ENCODE assay signal across 8 cellular contexts in genomic region chr6:142232206-142233044, GRCh38.
DNase-seq lines count a peak whose midpoint lies in the region; ATAC-seq, FAIRE-seq and TF ChIP-seq lines count a peak whose summit lies in the region.
"Not testable (repeated sequence)": the region's sequence is repeated elsewhere in the genome, so short reads cannot be mapped to it uniquely, and the experiment has no call there.

No MANE protein-coding gene starts in this region.

- peak in 1 of 3 experiments; percentile 17; a peak in 1 of 6 replicates for TF ChIP-seq CTCF in GM12878 (IDR thresholded peaks at IDR 0.05 in 2 of 3, conservative IDR thresholded peaks at IDR 0.05 in 1 of 3; ENCODE audit: control insufficient read depth in 2 of 3, extremely low read depth in 1 of 3, insufficient read depth in 1 of 3, low read depth in 3 of 3, low read length in 3 of 3)
- TF ChIP-seq CTCF in progenitor cell of endocrine pancreas (IDR thresholded peaks at IDR 0.05; ENCODE audit: unreplicated experiment) = peak; percentile 74

- RAD21 ChIA-PET in GM12878 (lab: Charles Lee; ENCODE audit: unreplicated experiment) = interaction anchor here (1.2 kb wide), 1 partner anchor 242 kb away, joined by 4 read pairs; no protein-coding TSS in a partner anchor

- TF ChIP-seq POLR2A in GM12878 (IDR thresholded peaks at IDR 0.05; ENCODE audit: low read depth, low read length) = not testable (repeated sequence)

- H2AFZ ChIP-seq in GM12878 (ENCODE audit: control insufficient read depth, low read depth, low read length) = peak overlapping the region; percentile 55

- H3K27ac Mint-ChIP-seq in progenitor cell of endocrine pancreas = not testable (repeated sequence)

- H4K20me1 ChIP-seq in GM12878 (ENCODE audit: control insufficient read depth, insufficient read depth) = not testable (repeated sequence)

- not testable (repeated sequence) for FAIRE-seq in GM12878 (lab: Jason Lieb, UNC)

- ATAC-seq in GM18498 (IDR thresholded peaks at IDR 0.05; ENCODE audit: unreplicated experiment) (peak; percentile 78), HG03432 (IDR thresholded peaks at IDR 0.05; ENCODE audit: unreplicated experiment) (peak; percentile 82), GM12878 (peak; percentile 60)

- not testable (repeated sequence) for BruUV-seq in GM12878 (replicated peaks; lab: Mats Ljungman, UMichigan)

- not testable (repeated sequence) for H3K27ac ChIP-seq in GM12878 (ENCODE audit: control insufficient read depth, insufficient read depth); iPS DF 6.9 (ENCODE audit: low read length)

- H3K79me2 ChIP-seq in GM12878 (ENCODE audit: control insufficient read depth, insufficient read depth, low read length) = not testable (repeated sequence)

- CTCF ChIA-PET in GM12878 (lab: Yijun Ruan, JAX) = interaction anchor here (0.6 to 1.5 kb wide), 4 partner anchors 25 to 155 kb away, joined by 3 to 4 read pairs (median 4); no protein-coding TSS in a partner anchor

- not testable (repeated sequence) for H3K27me3 Mint-ChIP-seq in progenitor cell of endocrine pancreas

- POLR2A ChIA-PET in GM12878 (lab: Charles Lee) = not testable (repeated sequence)

- 0 out of 2 replicates have a peak overlapping the region, but pooled peaks have one; percentile 25 for H3K4me2 ChIP-seq in GM12878 (ENCODE audit: control insufficient read depth, insufficient read depth)

- not testable (repeated sequence) for H3K4me1 ChIP-seq in GM12878 (ENCODE audit: control insufficient read depth, insufficient read depth, low read length); iPS DF 6.9 (ENCODE audit: control insufficient read depth, insufficient read depth, low read length)

- SMC1A ChIA-PET in GM12878 (lab: Charles Lee; ENCODE audit: uncharacterized antibody, unreplicated experiment) = interaction anchor here (0.9 to 1.1 kb wide), 2 partner anchors 38 to 76 kb away, joined by 3 read pairs; no protein-coding TSS in a partner anchor

- DNase-seq in NCI-H774 (lab: John Stamatoyannopoulos, UW) (peak; percentile 41), iPS DF 6.9 (ENCODE audit: low read depth, low spot score) (peak; percentile 48), progenitor cell of endocrine pancreas (ENCODE audit: low spot score, unreplicated experiment) (peak; percentile 47), ureter (ENCODE audit: low spot score) (peak; percentile 45)
- peak; percentile 4 to 5 for DNase-seq in activated CD4-positive, alpha-beta T cell treated with anti-CD3 and anti-CD28 coated beads, Interleukin-2, amount 50 U/mL, for 4 hours
- DNase-seq in GM12878 (ENCODE audit: low read depth, low spot score) = not testable (repeated sequence)

- not testable (repeated sequence) for TF ChIP-seq EP300 in GM12878 (IDR thresholded peaks at IDR 0.05; ENCODE audit: borderline replicate concordance in 1 of 2, control insufficient read depth in 1 of 2, low read depth in 2 of 2, low read length in 2 of 2)

- 14% methylated on average over 12 of the region's 12 CpGs for WGBS in GM12878 (ENCODE audit: insufficient coverage, insufficient replicate concordance, low lambda C conversion rate, missing lambda C conversion rate)
- WGBS in iPS DF 6.9 (ENCODE audit: insufficient coverage, insufficient read length) = no CpG with 5 or more reads among the region's 12 CpGs

- TF ChIP-seq RAD21 in GM12878 (IDR thresholded peaks at IDR 0.05; ENCODE audit: insufficient read depth, low read depth, low read length) = not testable (repeated sequence)

- in situ Hi-C loops in GM12878 (cut with MboI) = not testable (repeated sequence)

- not testable (repeated sequence) for H3K9me3 ChIP-seq in GM12878 (replicated peaks; ENCODE audit: control insufficient read depth, insufficient read depth, low read length); iPS DF 6.9 (ENCODE audit: control insufficient read depth, insufficient read depth, low read length)

- H3K36me3 ChIP-seq in GM12878 (ENCODE audit: control insufficient read depth in 2 of 2, insufficient read depth in 2 of 2, low read length in 1 of 2); iPS DF 6.9 (ENCODE audit: control insufficient read depth, insufficient read depth, low read length): not testable (repeated sequence)

- not testable (repeated sequence) for H3K27me3 ChIP-seq in GM12878 (replicated peaks in 1 of 2; ENCODE audit: control insufficient read depth in 2 of 2, insufficient read depth in 2 of 2, low read length in 1 of 2); iPS DF 6.9 (ENCODE audit: control insufficient read depth, insufficient read depth, low read length)

- H3K9me3 Mint-ChIP-seq in progenitor cell of endocrine pancreas (ENCODE audit: low read depth) = peaks cover 14% of the 10 kb centered on the region

- H3K9ac ChIP-seq in GM12878 (ENCODE audit: control insufficient read depth, insufficient read depth, low read length) = not testable (repeated sequence)

- intact Hi-C loops in GM12878 (cut with micrococcal nuclease; ENCODE audit: unreplicated experiment) = not testable (repeated sequence)

- not testable (repeated sequence) for H3K36me3 Mint-ChIP-seq in progenitor cell of endocrine pancreas (ENCODE audit: insufficient read depth)

- H3K4me3 ChIP-seq in GM12878; iPS DF 6.9 (ENCODE audit: low read length): not testable (repeated sequence)

- H3K4me3 Mint-ChIP-seq in progenitor cell of endocrine pancreas (ENCODE audit: low read depth) = not testable (repeated sequence)

- not testable (repeated sequence) for H3K4me1 Mint-ChIP-seq in progenitor cell of endocrine pancreas (ENCODE audit: low read depth)

TF ChIP-seq in GM12878, 131 proteins besides CTCF, POLR2A, EP300 and RAD21:
- TF ChIP-seq YY1 (IDR thresholded peaks at IDR 0.05; ENCODE audit: low read depth, low read length) = 0 out of 2 replicates have a peak, but pooled peaks have one; percentile 30
